10 cellular contexts compared by ENCODE assay signal in the genomic region with DNA sequence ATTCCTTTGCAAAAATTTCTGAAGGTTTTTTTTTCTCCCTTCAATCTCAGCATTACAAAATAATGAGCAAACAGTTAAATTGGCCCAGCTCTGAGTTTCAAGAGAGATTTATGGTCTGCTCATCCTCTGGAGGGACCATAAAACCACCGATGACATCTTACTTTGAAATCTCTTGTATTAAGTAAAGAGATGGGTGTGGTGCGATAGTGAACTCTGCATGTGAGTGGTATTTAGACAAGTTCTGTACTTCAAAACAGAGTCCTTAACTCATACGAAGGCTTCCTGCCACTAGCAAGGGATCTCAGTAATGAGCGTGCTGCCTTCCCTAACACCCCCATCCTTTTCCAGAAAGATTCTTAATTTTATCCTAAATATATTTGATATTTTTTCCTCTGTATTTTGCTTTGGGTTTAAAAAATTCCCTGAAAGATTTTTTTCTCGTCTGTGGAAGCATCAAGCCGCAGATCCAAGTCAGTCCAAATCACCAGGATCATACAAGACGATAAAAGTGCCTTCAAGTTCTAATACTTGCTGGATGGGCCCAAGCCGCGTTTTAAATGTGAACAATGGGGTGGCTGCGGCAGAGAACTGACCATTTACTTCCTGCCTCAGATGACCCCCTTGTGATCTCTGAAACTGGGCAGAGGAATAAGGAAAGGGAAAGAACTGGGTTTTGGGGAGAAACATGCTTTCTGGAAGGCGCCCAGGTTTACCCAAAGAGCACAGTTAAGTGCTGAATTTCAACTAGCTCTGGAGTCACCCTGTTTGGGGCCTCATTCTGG. TPM values are rescaled to one million over a fixed set of nuclear protein-coding genes. Genes with fewer than 3 reads are reported as not detected.
DNase-seq lines count a peak whose midpoint lies in the region; ATAC-seq, FAIRE-seq and TF ChIP-seq lines count a peak whose summit lies in the region.
"Had no signal": no experiment of that assay in that cellular context is flagged by ENCODE, and none has a peak within 500 bp of the region (broad histone marks: within the 10 kb centered on the region; RNA-seq: fewer than 3 reads in every experiment).

No MANE protein-coding gene starts in this region.

- H3K4me3 Mint-ChIP-seq in nephron progenitor cell: peak overlapping the region; percentile 86

- peaks cover 91% of the 10 kb centered on the region for H3K27me3 Mint-ChIP-seq in nephron progenitor cell (ENCODE audit: low read depth, poor library complexity)

- DNase-seq in AG20443 (ENCODE audit: low spot score) (peak; percentile 73), LoVo (ENCODE audit: low spot score) (peak; percentile 4), fibroblast of lung (ENCODE audit: low read depth in 2 of 2) (peak in 1 of 2 donors; percentile 65), nephron progenitor cell (no peak), AG08396 (ENCODE audit: low spot score) (no peak), GM19239 (ENCODE audit: insufficient read length, low spot score) (no peak), NCI-H1694 (lab: John Stamatoyannopoulos, UW) (no peak)
- DNase-seq: NCI-H1436 treated with DMSO at 0.1 percent for 48 hours had no signal

- no peaks in the 10 kb centered on the region for H3K4me1 ChIP-seq in fibroblast of lung (ENCODE audit: control insufficient read depth, extremely low read depth, insufficient read depth, low read length)

- no peak overlapping the region for H3K27ac Mint-ChIP-seq in nephron progenitor cell

- H3K27me3 ChIP-seq in fibroblast of lung (ENCODE audit: control insufficient read depth, insufficient read depth, low read length): peaks cover 16% of the 10 kb centered on the region

- peaks cover 43% of the 10 kb centered on the region for H3K4me1 Mint-ChIP-seq in nephron progenitor cell

- no peak for FAIRE-seq in GM19239 (lab: Jason Lieb, UNC)

- ATAC-seq in HG02798 (IDR thresholded peaks at IDR 0.05; ENCODE audit: poor library complexity, unreplicated experiment): no peak

- no peak overlapping the region for H3K27ac ChIP-seq in fibroblast of lung (ENCODE audit: insufficient read depth, low read length)
- H3K27ac ChIP-seq: WERI-Rb-1 had no signal

- H3K36me3 ChIP-seq in fibroblast of lung (ENCODE audit: control insufficient read depth, insufficient read depth, low read length): no peaks in the 10 kb centered on the region
- H3K36me3 ChIP-seq: WERI-Rb-1 had no signal

- TF ChIP-seq CTCF in fibroblast of lung (conservative IDR thresholded peaks at IDR 0.05 in 1 of 2, IDR thresholded peaks at IDR 0.05 in 1 of 2; ENCODE audit: low read depth in 1 of 2, low read length in 2 of 2): no peak
- no peak for TF ChIP-seq CTCF in nephron progenitor cell (IDR thresholded peaks at IDR 0.05)

- no peaks in the 10 kb centered on the region for H3K9me3 Mint-ChIP-seq in nephron progenitor cell

- no peaks in the 10 kb centered on the region for H4K20me1 ChIP-seq in fibroblast of lung (ENCODE audit: control insufficient read depth, extremely low read depth, insufficient read depth, low read length)

- H3K4me3 ChIP-seq in fibroblast of lung (replicated peaks in 1 of 4; ENCODE audit: control extremely low read depth in 1 of 4, insufficient read depth in 1 of 4, low read depth in 3 of 4, low read length in 4 of 4): peak overlapping the region; percentile 41 to 65 (median 44)

- H3K79me2 ChIP-seq in fibroblast of lung (ENCODE audit: control insufficient read depth, insufficient read depth, low read length): no peaks in the 10 kb centered on the region

- no peaks in the 10 kb centered on the region for H3K36me3 Mint-ChIP-seq in nephron progenitor cell (ENCODE audit: low read depth)

- no peak overlapping the region for H2AFZ ChIP-seq in fibroblast of lung (ENCODE audit: low read length)

- H3K4me2 ChIP-seq in fibroblast of lung (ENCODE audit: extremely low read depth, insufficient read depth, low read length): peak overlapping the region; percentile 6

- H3K9ac ChIP-seq in fibroblast of lung (ENCODE audit: insufficient read depth, low read length): no peak overlapping the region

- H3K9me3 ChIP-seq in fibroblast of lung (ENCODE audit: control insufficient read depth, insufficient read depth, low read depth, low read length): no peaks in the 10 kb centered on the region

RNA-seq across cellular contexts. Expression of a gene that starts 1.9 kb away (rescaled TPM):
- total RNA-seq in fibroblast of lung: 14.9 and 16.2 TPM in 2 replicates
- polyA plus RNA-seq in fibroblast of lung: 0.96 and 10.0 TPM in 2 replicates
- polyA plus RNA-seq in fibroblast of lung (2012): 1.2 and 16.4 TPM in 2 replicates
- polyA minus RNA-seq in fibroblast of lung (ENCODE audit: low replicate concordance): 0.39 and 18.9 TPM in 2 replicates

Comparison
In these comparisons a context has a peak if more than half of its experiments do, and no peak if none do; other contexts are left out.
1. DNase-seq: peak in AG20443 (single experiment) and LoVo (single experiment); none in nephron progenitor cell (single experiment), AG08396 (single experiment), GM19239 (single experiment) and NCI-H1694 (single experiment).